In genomic region chr2:28978001-28978400, GRCh38 we compare ENCODE assay signal across 2 cellular contexts. TPM values are rescaled to one million over a fixed set of nuclear protein-coding genes. Genes with fewer than 3 reads are reported as not detected.
"Had no signal": no experiment of that assay in that cellular context is flagged by ENCODE, and none has a peak within 500 bp of the region (broad histone marks: within the 10 kb centered on the region; RNA-seq: fewer than 3 reads in every experiment).

No MANE protein-coding gene starts in this region.

RNA-seq across cellular contexts. Expression of gene TOGARAM2, which starts 3.1 kb away (rescaled TPM):
- total RNA-seq: mammary epithelial cell, osteocyte had no signal
